ENCODE assay signal across 9 cellular contexts in the genomic region with DNA sequence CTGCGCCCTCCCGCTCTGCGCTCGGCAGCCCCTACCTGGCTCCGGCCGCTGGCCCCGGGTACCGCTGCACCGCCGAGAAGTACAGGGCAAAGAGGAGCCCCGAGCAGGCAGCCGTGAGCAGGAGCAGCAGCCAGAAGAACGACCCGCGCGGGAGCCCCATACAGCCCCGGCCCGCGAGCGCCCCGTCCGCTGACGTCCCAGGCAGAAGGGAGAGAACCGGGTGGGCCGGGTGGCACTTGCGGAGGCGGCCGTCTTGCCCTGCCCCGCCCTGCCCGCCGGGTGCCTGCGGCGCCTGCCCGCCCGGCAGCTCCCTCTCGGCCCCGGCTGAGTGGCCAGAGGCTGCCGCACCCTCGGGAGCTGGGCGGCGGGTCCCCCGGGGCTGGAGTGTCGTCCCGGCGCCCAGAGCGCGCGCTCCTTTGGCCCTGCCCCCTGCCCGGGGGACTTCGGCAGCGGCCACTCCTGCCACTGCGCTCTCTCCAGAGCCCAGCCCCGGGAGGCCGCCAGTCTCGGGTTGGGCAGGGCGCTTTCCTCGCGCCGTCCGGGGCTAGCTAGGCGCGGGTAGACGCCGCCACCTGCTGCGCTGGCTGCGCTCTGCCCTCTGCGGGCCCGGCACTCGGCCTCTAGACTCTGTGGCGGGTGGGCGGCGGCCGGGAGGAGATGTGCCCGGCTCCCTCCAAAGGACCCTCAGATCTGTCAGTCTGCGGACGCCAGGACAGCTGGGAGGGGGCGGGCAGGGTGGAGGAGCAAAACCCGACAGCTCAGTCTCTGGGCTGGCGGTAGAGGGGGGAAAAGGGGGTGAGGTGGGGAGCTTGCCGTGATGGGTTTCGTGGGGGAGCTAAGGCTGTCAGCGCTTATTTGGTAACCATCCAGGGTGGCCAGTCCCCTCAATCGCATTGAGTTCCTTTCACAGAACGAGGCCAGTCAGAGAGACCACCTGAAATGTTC. TPM values are rescaled to one million over a fixed set of nuclear protein-coding genes. Genes with fewer than 3 reads are reported as not detected.
A peak's percentile ranks its signal among the peaks of the same experiment; 100 is the strongest.
DNase-seq lines count a peak whose midpoint lies in the region; ATAC-seq and TF ChIP-seq lines count a peak whose summit lies in the region.
"Had no signal": no experiment of that assay in that cellular context is flagged by ENCODE, and none has a peak within 500 bp of the region (broad histone marks: within the 10 kb centered on the region; RNA-seq: fewer than 3 reads in every experiment).

Gene ST6GALNAC2 (minus strand): TSS at position 212 of the 945 bp plus-strand sequence. CDS start 52 bp downstream, at position 160.

- H3K27ac Mint-ChIP-seq in WTC11: no peak within 1 kb of the TSS
- H3K27ac Mint-ChIP-seq in effector memory CD8-positive, alpha-beta T cell: peak within 1 kb of the TSS in 1 of 2 donors; percentile 5
- H3K27ac Mint-ChIP-seq in memory B cell: peak within 1 kb of the TSS; percentile 22

- peak within 1 kb of the TSS in 4 of 5 donors; percentile 64 to 78 (median 73) for H3K9ac ChIP-seq in subcutaneous abdominal adipose tissue (ENCODE audit: low read length in 5 of 5)

- peak within 1 kb of the TSS; percentile 56 to 75 (median 70) for H3K4me3 ChIP-seq in subcutaneous abdominal adipose tissue (ENCODE audit: low read depth in 1 of 5, low read length in 5 of 5)

- POLR2A ChIA-PET in WTC11 (lab: Charles Lee): interaction anchor here (0.9 kb wide), 1 partner anchor 19 kb away, joined by 3 read pairs; no protein-coding TSS in a partner anchor

- H3K9me3 Mint-ChIP-seq in WTC11 (no peaks in the 10 kb centered on the region), memory B cell (no peaks in the 10 kb centered on the region)
- no peaks in the 10 kb centered on the region for H3K9me3 Mint-ChIP-seq in effector memory CD8-positive, alpha-beta T cell

- H3K27me3 Mint-ChIP-seq in WTC11 (ENCODE audit: low read depth) (peaks cover 84% of the 10 kb centered on the region), memory B cell (peaks cover 13% of the 10 kb centered on the region)
- peaks cover 29 to 49% of the 10 kb centered on the region in 2 donors for H3K27me3 Mint-ChIP-seq in effector memory CD8-positive, alpha-beta T cell

- no peaks in the 10 kb centered on the region for H3K9me3 ChIP-seq in subcutaneous abdominal adipose tissue (ENCODE audit: control insufficient read depth in 5 of 5, low read length in 5 of 5)

- H3K4me3 Mint-ChIP-seq in WTC11: peak within 1 kb of the TSS; percentile 71
- peak within 1 kb of the TSS; percentile 76 to 77 for H3K4me3 Mint-ChIP-seq in effector memory CD8-positive, alpha-beta T cell
- peak within 1 kb of the TSS; percentile 75 for H3K4me3 Mint-ChIP-seq in memory B cell

- H3K27me3 ChIP-seq in subcutaneous abdominal adipose tissue (ENCODE audit: control insufficient read depth in 5 of 5, insufficient read depth in 4 of 5, low read length in 5 of 5): peaks cover 0 to 8% (median 4%) of the 10 kb centered on the region in 5 donors

- no peaks in the 10 kb centered on the region for H3K36me3 ChIP-seq in subcutaneous abdominal adipose tissue (ENCODE audit: control insufficient read depth in 5 of 5, insufficient read depth in 5 of 5, low read length in 5 of 5)

- H3K36me3 Mint-ChIP-seq in WTC11: no peaks in the 10 kb centered on the region
- peaks cover 2% of the 10 kb centered on the region for H3K36me3 Mint-ChIP-seq in effector memory CD8-positive, alpha-beta T cell (ENCODE audit: insufficient read depth)
- peaks cover 2% of the 10 kb centered on the region for H3K36me3 Mint-ChIP-seq in memory B cell

- peak; percentile 34 for ATAC-seq in WTC11
- peak; percentile 87 for ATAC-seq in effector memory CD8-positive, alpha-beta T cell (replicated peaks)
- peak; percentile 79 for ATAC-seq in memory B cell (ENCODE audit: low read depth)
- ATAC-seq in HG03457 (IDR thresholded peaks at IDR 0.05; ENCODE audit: unreplicated experiment): no peak
- no peak for ATAC-seq in HG02970 (IDR thresholded peaks at IDR 0.05; ENCODE audit: low FRiP score, unreplicated experiment)

- CTCF ChIA-PET in WTC11 (lab: Charles Lee): interaction anchor here (0.6 to 3.8 kb wide), 10 partner anchors 8 to 96 kb away, joined by 3 to 17 read pairs (median 6); no protein-coding TSS in a partner anchor

- DNase-seq in Daoy (ENCODE audit: low read depth): peak; percentile 68
- peak; percentile 75 for DNase-seq in M059J (ENCODE audit: low read depth)
- DNase-seq in WTC11 (ENCODE audit: low spot score): peak; percentile 40
- peak; percentile 52 to 55 (median 52) for DNase-seq in effector memory CD8-positive, alpha-beta T cell
- peak; percentile 27 to 51 for DNase-seq in memory B cell (ENCODE audit: low spot score in 2 of 2)

- peaks cover 19% of the 10 kb centered on the region for H3K4me1 Mint-ChIP-seq in WTC11
- H3K4me1 Mint-ChIP-seq in effector memory CD8-positive, alpha-beta T cell (ENCODE audit: low read depth in 2 of 2): no peaks in the 10 kb centered on the region
- peaks cover 2% of the 10 kb centered on the region for H3K4me1 Mint-ChIP-seq in memory B cell

- H3K27ac ChIP-seq in subcutaneous abdominal adipose tissue (ENCODE audit: low read depth, low read length): no peak within 1 kb of the TSS

- peaks cover 0 to 23% (median 14%) of the 10 kb centered on the region in 5 donors for H3K4me1 ChIP-seq in subcutaneous abdominal adipose tissue (ENCODE audit: control insufficient read depth in 5 of 5, insufficient read depth in 5 of 5, low read length in 5 of 5)

- TF ChIP-seq CTCF in WTC11 (IDR thresholded peaks at IDR 0.05): no peak

TF ChIP-seq in WTC11, 78 proteins besides CTCF, POLR2A, EP300 and RAD21 (continues in another document):
- no peak for TF ChIP-seq SOX15 (CRISPR knock-in tag; IDR thresholded peaks at IDR 0.05)
- no peak for TF ChIP-seq ZNF317 (CRISPR knock-in tag; IDR thresholded peaks at IDR 0.05; ENCODE audit: borderline replicate concordance, low read depth)
- TF ChIP-seq, protein P1, sequence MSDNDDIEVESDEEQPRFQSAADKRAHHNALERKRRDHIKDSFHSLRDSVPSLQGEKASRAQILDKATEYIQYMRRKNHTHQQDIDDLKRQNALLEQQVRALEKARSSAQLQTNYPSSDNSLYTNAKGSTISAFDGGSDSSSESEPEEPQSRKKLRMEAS (CRISPR knock-in tag; IDR thresholded peaks at IDR 0.05): no peak
- TF ChIP-seq OVOL2 (CRISPR knock-in tag; IDR thresholded peaks at IDR 0.05; ENCODE audit: borderline replicate concordance): no peak
- TF ChIP-seq, protein P2, sequence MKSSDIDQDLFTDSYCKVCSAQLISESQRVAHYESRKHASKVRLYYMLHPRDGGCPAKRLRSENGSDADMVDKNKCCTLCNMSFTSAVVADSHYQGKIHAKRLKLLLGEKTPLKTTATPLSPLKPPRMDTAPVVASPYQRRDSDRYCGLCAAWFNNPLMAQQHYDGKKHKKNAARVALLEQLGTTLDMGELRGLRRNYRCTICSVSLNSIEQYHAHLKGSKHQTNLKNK (CRISPR knock-in tag; IDR thresholded peaks at IDR 0.05): no peak
- peak; percentile 26; the same call in 1 of the 2 replicates for TF ChIP-seq GABPB1 (CRISPR knock-in tag; IDR thresholded peaks at IDR 0.05)
- TF ChIP-seq TP53 (CRISPR knock-in tag; IDR thresholded peaks at IDR 0.05): no peak
- TF ChIP-seq ESRRA (CRISPR knock-in tag; IDR thresholded peaks at IDR 0.05; ENCODE audit: borderline replicate concordance): no peak
- 0 out of 2 replicates have a peak, but pooled peaks have one; percentile 44 for TF ChIP-seq MYBL2 (CRISPR knock-in tag; IDR thresholded peaks at IDR 0.05)
- TF ChIP-seq FOXK1 (CRISPR knock-in tag; IDR thresholded peaks at IDR 0.05): no peak
- no peak for TF ChIP-seq ATF2 (CRISPR knock-in tag; IDR thresholded peaks at IDR 0.05; ENCODE audit: borderline replicate concordance, low read depth)
- TF ChIP-seq RELA (CRISPR knock-in tag; IDR thresholded peaks at IDR 0.05; ENCODE audit: borderline replicate concordance): no peak
- TF ChIP-seq ZNF423 (CRISPR knock-in tag; IDR thresholded peaks at IDR 0.05): peak; percentile 66; the same call in 1 of the 2 replicates
- peak; percentile 51; the same call in 1 of the 2 replicates for TF ChIP-seq SP1 (CRISPR knock-in tag; conservative IDR thresholded peaks at IDR 0.05)
- TF ChIP-seq CDX4 (CRISPR knock-in tag; IDR thresholded peaks at IDR 0.05; ENCODE audit: borderline replicate concordance): no peak
- TF ChIP-seq, protein P3, sequence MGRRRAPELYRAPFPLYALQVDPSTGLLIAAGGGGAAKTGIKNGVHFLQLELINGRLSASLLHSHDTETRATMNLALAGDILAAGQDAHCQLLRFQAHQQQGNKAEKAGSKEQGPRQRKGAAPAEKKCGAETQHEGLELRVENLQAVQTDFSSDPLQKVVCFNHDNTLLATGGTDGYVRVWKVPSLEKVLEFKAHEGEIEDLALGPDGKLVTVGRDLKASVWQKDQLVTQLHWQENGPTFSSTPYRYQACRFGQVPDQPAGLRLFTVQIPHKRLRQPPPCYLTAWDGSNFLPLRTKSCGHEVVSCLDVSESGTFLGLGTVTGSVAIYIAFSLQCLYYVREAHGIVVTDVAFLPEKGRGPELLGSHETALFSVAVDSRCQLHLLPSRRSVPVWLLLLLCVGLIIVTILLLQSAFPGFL (CRISPR knock-in tag; IDR thresholded peaks at IDR 0.05; ENCODE audit: borderline replicate concordance): no peak

RNA-seq across cellular contexts. Expression of gene ST6GALNAC2, which starts in this region (rescaled TPM):
- 0.24 and 0.40 TPM in 2 replicates for total RNA-seq in Daoy (2014; rRNA removed; shearing (Covaris generic))
- 2.1 and 5.9 TPM in 2 replicates for total RNA-seq in M059J (2014; rRNA removed; shearing (Covaris generic))
- 0.30 TPM in 1 of 3 replicates, not detected in the others for total RNA-seq in WTC11 (2021)
- total RNA-seq: activated CD8-positive, alpha-beta memory T cell treated with anti-CD3 and anti-CD28 coated beads for 36 hours had no signal

Comparison
In these comparisons a context has a peak if more than half of its experiments do, and no peak if none do; other contexts are left out.
1. Peak in DNase-seq in Daoy; RNA of the gene not detected or under 1 TPM.
2. Peak in DNase-seq and ATAC-seq in WTC11; RNA of the gene not detected or under 1 TPM.
3. ATAC-seq: peak in effector memory CD8-positive, alpha-beta T cell (single experiment) and memory B cell (single experiment); none in HG03457 (single experiment) and HG02970 (single experiment).
4. Peak in every context shown above with its lines, with median percentiles within 50 percentile points of each other: DNase-seq and H3K4me3 Mint-ChIP-seq.